In the genomic region with DNA sequence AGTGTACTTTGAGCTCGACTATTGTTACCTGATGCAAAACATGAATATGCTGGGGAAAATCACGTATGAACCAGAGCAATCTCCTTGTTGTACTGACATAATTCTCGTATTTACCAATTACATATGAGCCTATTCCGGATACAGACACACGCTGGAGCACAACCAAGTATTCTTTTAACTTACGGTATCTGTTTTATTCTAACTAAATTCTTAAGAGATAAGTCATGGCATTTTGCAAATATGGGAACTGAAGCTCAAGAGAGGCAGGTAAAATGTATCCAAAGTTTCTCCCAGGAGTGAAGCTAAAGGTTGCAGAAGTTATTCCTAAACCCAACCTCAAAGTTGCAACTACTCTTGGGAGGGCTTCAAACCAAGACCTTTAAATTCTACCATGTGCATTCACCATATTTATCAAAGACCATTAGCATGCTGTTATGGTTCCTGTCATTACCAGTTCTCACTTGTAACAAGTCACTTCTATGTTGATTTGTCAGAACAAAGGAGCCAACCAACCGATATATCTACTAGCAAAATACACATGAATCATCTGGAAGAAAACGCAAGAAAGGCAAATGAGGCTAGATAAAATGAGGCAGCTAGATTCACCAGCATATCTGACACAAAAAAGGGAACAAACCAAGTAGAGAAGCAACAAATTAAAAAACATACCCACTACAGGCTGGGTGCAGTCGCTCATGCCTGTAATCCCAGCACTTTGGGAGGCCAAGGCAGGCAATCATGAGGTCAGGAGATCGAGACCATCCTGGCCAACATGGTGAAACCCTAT, we compare ENCODE assay signal across 15 cellular contexts. TPM values are rescaled to one million over a fixed set of nuclear protein-coding genes. Genes with fewer than 3 reads are reported as not detected.
DNase-seq lines count a peak whose midpoint lies in the region; ATAC-seq lines count a peak whose summit lies in the region.
"Had no signal": no experiment of that assay in that cellular context is flagged by ENCODE, and none has a peak within 500 bp of the region (broad histone marks: within the 10 kb centered on the region; RNA-seq: fewer than 3 reads in every experiment).

No MANE protein-coding gene starts in this region.

- peaks cover 43 to 83% (median 63%) of the 10 kb centered on the region in 4 donors for H3K4me1 Mint-ChIP-seq in CD4-positive, CD25-positive, alpha-beta regulatory T cell
- H3K4me1 Mint-ChIP-seq in IgD-negative memory B cell (peaks cover 54 to 58% (median 57%) of the 10 kb centered on the region in 3 donors), memory B cell (peaks cover 42% of the 10 kb centered on the region)
- H3K4me1 Mint-ChIP-seq in activated T-helper 2 cell treated with anti-CD3 and anti-CD28 coated beads, Interferon-gamma antibody, Interleukin-2, Interleukin-4, amounts not matched to agents 10 μg/mL and 5 μg/mL and 100 μg/mL, durations not matched to agents 14 hours and 24 hours and 36 hours (ENCODE audit: low read depth), result peaks cover 28% of the 10 kb centered on the region

- H3K4me1 ChIP-seq in CD4-positive, CD25-positive, alpha-beta regulatory T cell (ENCODE audit: control insufficient read depth, insufficient read depth, low read length, poor library complexity, severe bottlenecking), result peaks cover 63% of the 10 kb centered on the region

- peak overlapping the region; percentile 53 to 85 (median 64) for H3K4me3 Mint-ChIP-seq in CD4-positive, CD25-positive, alpha-beta regulatory T cell
- H3K4me3 Mint-ChIP-seq in IgD-negative memory B cell, result peak overlapping the region in 1 of 4 donors; percentile 30
- H3K4me3 Mint-ChIP-seq in activated T-helper 2 cell treated with anti-CD3 and anti-CD28 coated beads, Interferon-gamma antibody, Interleukin-2, Interleukin-4, amounts not matched to agents 10 μg/mL and 5 μg/mL and 100 μg/mL, durations not matched to agents 14 hours and 24 hours and 36 hours (ENCODE audit: low read depth), result no peak overlapping the region
- H3K4me3 Mint-ChIP-seq in memory B cell, result no peak overlapping the region
- H3K4me3 Mint-ChIP-seq: activated naive CD4-positive, alpha-beta T cell treated with anti-CD3 and anti-CD28 coated beads, Interleukin-2, amount 10 ng/mL, durations not matched to agents 7 days and 5 days; HFFc6 had no signal

- peaks cover 0 to 3% (median 0%) of the 10 kb centered on the region in 7 donors for H3K9me3 Mint-ChIP-seq in CD4-positive, CD25-positive, alpha-beta regulatory T cell
- H3K9me3 Mint-ChIP-seq in IgD-negative memory B cell (no peaks in the 10 kb centered on the region), memory B cell (no peaks in the 10 kb centered on the region)
- no peaks in the 10 kb centered on the region for H3K9me3 Mint-ChIP-seq in activated T-helper 2 cell treated with anti-CD3 and anti-CD28 coated beads, Interferon-gamma antibody, Interleukin-2, Interleukin-4, amounts not matched to agents 10 μg/mL and 5 μg/mL and 100 μg/mL, durations not matched to agents 14 hours and 24 hours and 36 hours
- H3K9me3 Mint-ChIP-seq: activated naive CD4-positive, alpha-beta T cell treated with anti-CD3 and anti-CD28 coated beads, Interleukin-2, amount 10 ng/mL, durations not matched to agents 7 days and 5 days; HFFc6 had no signal

- H3K27me3 Mint-ChIP-seq in CD4-positive, CD25-positive, alpha-beta regulatory T cell, result no peaks in the 10 kb centered on the region
- no peaks in the 10 kb centered on the region for H3K27me3 Mint-ChIP-seq in IgD-negative memory B cell
- no peaks in the 10 kb centered on the region for H3K27me3 Mint-ChIP-seq in activated T-helper 2 cell treated with anti-CD3 and anti-CD28 coated beads, Interferon-gamma antibody, Interleukin-2, Interleukin-4, amounts not matched to agents 10 μg/mL and 5 μg/mL and 100 μg/mL, durations not matched to agents 14 hours and 24 hours and 36 hours (ENCODE audit: low read depth)
- no peaks in the 10 kb centered on the region for H3K27me3 Mint-ChIP-seq in memory B cell
- H3K27me3 Mint-ChIP-seq: activated naive CD4-positive, alpha-beta T cell treated with anti-CD3 and anti-CD28 coated beads, Interleukin-2, amount 10 ng/mL, durations not matched to agents 7 days and 5 days had no signal

- no peak for DNase-seq in CD4-positive, CD25-positive, alpha-beta regulatory T cell
- DNase-seq in activated T-helper 2 cell treated with anti-CD3 and anti-CD28 coated beads, Interferon-gamma antibody, Interleukin-2, Interleukin-4, amounts not matched to agents 10 μg/mL and 5 μg/mL and 100 μg/mL, durations not matched to agents 14 hours and 24 hours and 36 hours (ENCODE audit: low spot score), result no peak
- DNase-seq in memory B cell (ENCODE audit: low spot score in 2 of 2), result no peak
- DNase-seq in NCI-H2081 treated with DMSO at 0.1 percent for 48 hours (lab: John Stamatoyannopoulos, UW), result no peak
- no peak for DNase-seq in NCI-H526 treated with DMSO at 0.1 percent for 48 hours (lab: John Stamatoyannopoulos, UW)
- no peak for DNase-seq in stimulated activated CD4-positive, alpha-beta T cell treated with anti-CD3 and anti-CD28 coated beads, Interleukin-12 subunit alpha, Interleukin-12 subunit beta, amount 100 ng/mL, for 4 hours
- DNase-seq: activated naive CD4-positive, alpha-beta T cell treated with anti-CD3 and anti-CD28 coated beads, Interleukin-2, amount 10 ng/mL, durations not matched to agents 7 days and 5 days; GF-D8; HFFc6; NCI-H1436 treated with DMSO at 0.1 percent for 48 hours; NCI-H82; retina; SK-N-SH had no signal

- peaks cover 5% of the 10 kb centered on the region for H3K36me3 ChIP-seq in CD4-positive, CD25-positive, alpha-beta regulatory T cell (ENCODE audit: control insufficient read depth, insufficient read depth, low read length)

- no peaks in the 10 kb centered on the region for H3K27me3 ChIP-seq in CD4-positive, CD25-positive, alpha-beta regulatory T cell (ENCODE audit: control insufficient read depth, insufficient read depth, low read length)

- H3K9me3 ChIP-seq in CD4-positive, CD25-positive, alpha-beta regulatory T cell (ENCODE audit: control insufficient read depth in 2 of 2, low read length in 2 of 2), result no peaks in the 10 kb centered on the region
- H3K9me3 ChIP-seq: SK-N-SH had no signal

- no peak overlapping the region for H3K27ac ChIP-seq in CD4-positive, CD25-positive, alpha-beta regulatory T cell (ENCODE audit: insufficient read depth, low read length, poor library complexity, severe bottlenecking)

- peaks cover 13% of the 10 kb centered on the region for H3K36me3 Mint-ChIP-seq in CD4-positive, CD25-positive, alpha-beta regulatory T cell
- H3K36me3 Mint-ChIP-seq in IgD-negative memory B cell (peaks cover 4% of the 10 kb centered on the region), memory B cell (peaks cover 4% of the 10 kb centered on the region)
- H3K36me3 Mint-ChIP-seq in activated T-helper 2 cell treated with anti-CD3 and anti-CD28 coated beads, Interferon-gamma antibody, Interleukin-2, Interleukin-4, amounts not matched to agents 10 μg/mL and 5 μg/mL and 100 μg/mL, durations not matched to agents 14 hours and 24 hours and 36 hours (ENCODE audit: low read depth), result peaks cover 18% of the 10 kb centered on the region

- H3K27ac Mint-ChIP-seq in CD4-positive, CD25-positive, alpha-beta regulatory T cell, result peak overlapping the region; percentile 26 to 82 (median 60)
- peak overlapping the region in 2 of 3 donors; percentile 5 to 85 for H3K27ac Mint-ChIP-seq in IgD-negative memory B cell
- peak overlapping the region; percentile 25 for H3K27ac Mint-ChIP-seq in activated T-helper 2 cell treated with anti-CD3 and anti-CD28 coated beads, Interferon-gamma antibody, Interleukin-2, Interleukin-4, amounts not matched to agents 10 μg/mL and 5 μg/mL and 100 μg/mL, durations not matched to agents 14 hours and 24 hours and 36 hours
- peak overlapping the region; percentile 79 for H3K27ac Mint-ChIP-seq in memory B cell
- H3K27ac Mint-ChIP-seq: activated naive CD4-positive, alpha-beta T cell treated with anti-CD3 and anti-CD28 coated beads, Interleukin-2, amount 10 ng/mL, durations not matched to agents 7 days and 5 days; HFFc6 had no signal

- intact Hi-C loops in activated T-helper 2 cell treated with anti-CD3 and anti-CD28 coated beads, Interferon-gamma antibody, Interleukin-2, Interleukin-4, amounts not matched to agents 10 μg/mL and 5 μg/mL and 100 μg/mL, durations not matched to agents 14 hours and 24 hours and 36 hours (cut with micrococcal nuclease), result no loop called here

- H3K4me3 ChIP-seq in CD4-positive, CD25-positive, alpha-beta regulatory T cell (ENCODE audit: low read depth, low read length), result peak overlapping the region; percentile 49

- no peak for ATAC-seq in CD4-positive, CD25-positive, alpha-beta regulatory T cell (ENCODE audit: low read depth in 2 of 2)
- ATAC-seq in memory B cell (ENCODE audit: low read depth) (peak; percentile 60), GM19452 (IDR thresholded peaks at IDR 0.05; ENCODE audit: unreplicated experiment) (no peak)

RNA-seq across cellular contexts. Expression of a gene that starts 17.8 kb away (rescaled TPM):
- total RNA-seq in CD4-positive, CD25-positive, alpha-beta regulatory T cell, result 146 TPM
- polyA plus RNA-seq in CD4-positive, CD25-positive, alpha-beta regulatory T cell, result 10 to 100 TPM; 34.0 to 49.0 (median 37.8) TPM
- 23.6 TPM for polyA plus RNA-seq in IgD-negative memory B cell
- total RNA-seq in activated T-helper 2 cell treated with anti-CD3 and anti-CD28 coated beads, Interferon-gamma antibody, Interleukin-2, Interleukin-4, amounts not matched to agents 10 μg/mL and 5 μg/mL and 100 μg/mL, durations not matched to agents 14 hours and 24 hours and 36 hours, result 168 and 169 TPM in 2 replicates

Comparison
In these comparisons a context has a peak if more than half of its experiments do, and no peak if none do; other contexts are left out.
1. H3K27ac Mint-ChIP-seq: peak in every context shown above with its lines; median percentile 79 in memory B cell; 60 in CD4-positive, CD25-positive, alpha-beta regulatory T cell; 45 in IgD-negative memory B cell; 25 in activated T-helper 2 cell treated with anti-CD3 and anti-CD28 coated beads, Interferon-gamma antibody, Interleukin-2, Interleukin-4, amounts not matched to agents 10 μg/mL and 5 μg/mL and 100 μg/mL, durations not matched to agents 14 hours and 24 hours and 36 hours.
2. H3K4me3 Mint-ChIP-seq: peak in CD4-positive, CD25-positive, alpha-beta regulatory T cell (4 of 4); none in activated T-helper 2 cell treated with anti-CD3 and anti-CD28 coated beads, Interferon-gamma antibody, Interleukin-2, Interleukin-4, amounts not matched to agents 10 μg/mL and 5 μg/mL and 100 μg/mL, durations not matched to agents 14 hours and 24 hours and 36 hours (single experiment) and memory B cell (single experiment).